8 cellular contexts compared by ENCODE assay signal in the genomic region with DNA sequence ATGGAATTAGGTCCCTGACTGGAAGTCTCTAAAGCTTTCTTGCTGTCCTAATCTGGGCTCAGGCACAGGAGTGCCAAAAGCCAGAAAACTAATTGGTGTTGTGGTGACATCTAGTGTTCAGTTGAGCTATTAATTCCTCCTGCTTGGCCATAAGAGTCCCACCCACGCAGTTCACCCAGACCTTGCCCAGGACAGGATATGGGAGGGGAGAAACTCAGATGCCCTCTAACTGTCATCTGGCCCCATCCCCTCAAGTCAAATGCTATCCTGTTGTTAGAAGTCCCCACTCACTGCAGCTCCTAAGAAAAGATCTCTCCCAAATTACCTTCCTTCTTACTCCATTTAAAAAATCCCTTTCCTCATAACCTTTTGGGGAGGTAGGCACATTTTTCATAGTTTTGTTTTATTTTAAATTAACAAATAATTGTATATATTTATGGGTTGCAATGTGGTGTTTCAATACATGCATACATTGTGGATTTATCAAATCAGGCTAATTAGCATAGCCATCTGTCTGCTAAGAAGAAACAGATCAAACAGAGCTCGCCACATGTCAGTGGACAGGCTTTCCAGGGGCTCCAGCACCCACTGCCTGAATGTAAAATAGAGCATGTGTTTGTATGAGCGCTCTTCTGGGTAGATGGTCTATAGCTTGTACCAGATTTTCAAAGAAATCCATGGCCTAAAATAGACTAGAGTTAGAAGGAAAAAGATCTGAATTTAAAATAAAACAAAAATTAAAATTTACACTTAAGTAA.
A peak's percentile ranks its signal among the peaks of the same experiment; 100 is the strongest.
DNase-seq lines count a peak whose midpoint lies in the region; ATAC-seq and TF ChIP-seq lines count a peak whose summit lies in the region.

No MANE protein-coding gene starts in this region.

- H3K4me1 ChIP-seq in DND-41 (ENCODE audit: insufficient read depth, low read length) (peaks cover 39% of the 10 kb centered on the region), esophagus squamous epithelium (peaks cover 5 to 59% (median 19%) of the 10 kb centered on the region in 3 donors), upper lobe of right lung (peaks cover 30% of the 10 kb centered on the region)

- H3K4me3 ChIP-seq in DND-41 (ENCODE audit: low read depth in 1 of 2, low read length in 2 of 2) (no peak overlapping the region), esophagus squamous epithelium (no peak overlapping the region), upper lobe of right lung (no peak overlapping the region)

- H3K9me3 ChIP-seq in DND-41 (ENCODE audit: insufficient read depth, low read length, severe bottlenecking) (no peaks in the 10 kb centered on the region), esophagus squamous epithelium (no peaks in the 10 kb centered on the region), upper lobe of right lung (no peaks in the 10 kb centered on the region)

- intact Hi-C loops in esophagus squamous epithelium (cut with DNase I) (no loop called here), upper lobe of right lung (cut with DNase I) (no loop called here)

- WGBS in esophagus squamous epithelium, 2 donors = 58 to 61% methylated on average over 3 of the region's 3 CpGs

- H3K27me3 ChIP-seq in DND-41 (ENCODE audit: insufficient read depth, low read length, poor library complexity) (no peaks in the 10 kb centered on the region), esophagus squamous epithelium (no peaks in the 10 kb centered on the region), upper lobe of right lung (no peaks in the 10 kb centered on the region)

- H3K4me1 Mint-ChIP-seq in nephron = peaks cover 33% of the 10 kb centered on the region

- H3K4me3 Mint-ChIP-seq in nephron = no peak overlapping the region

- peak overlapping the region in 2 of 3 experiments; percentile 34 to 60 for H3K27ac Mint-ChIP-seq in nephron

- H3K79me2 ChIP-seq in DND-41 (ENCODE audit: insufficient read depth, low read length) = no peaks in the 10 kb centered on the region

- DNase-seq in DND-41 = peak; percentile 65
- peak; percentile 48 to 91 for DNase-seq in NCI-H526 (lab: John Stamatoyannopoulos, UW)
- peak; percentile 9 for DNase-seq in activated CD4-positive, alpha-beta T cell treated with anti-CD3 and anti-CD28 coated beads, Interleukin-2, amount 50 U/mL, for 1 hour
- DNase-seq in esophagus squamous epithelium (lab: John Stamatoyannopoulos, UW) = no peak
- DNase-seq in upper lobe of right lung = peak; percentile 72

- no peak overlapping the region for H3K27ac ChIP-seq in DND-41 (ENCODE audit: low read length)
- no peak overlapping the region for H3K27ac ChIP-seq in esophagus squamous epithelium
- no peak overlapping the region for H3K27ac ChIP-seq in upper lobe of right lung

- H3K27me3 Mint-ChIP-seq in nephron (ENCODE audit: low read depth) = no peaks in the 10 kb centered on the region

- H3K36me3 ChIP-seq in DND-41 (ENCODE audit: insufficient read depth, low read length) = no peaks in the 10 kb centered on the region
- H3K36me3 ChIP-seq in esophagus squamous epithelium = no peaks in the 10 kb centered on the region
- H3K36me3 ChIP-seq in upper lobe of right lung = no peaks in the 10 kb centered on the region

- TF ChIP-seq CTCF in DND-41 (IDR thresholded peaks at IDR 0.05; ENCODE audit: borderline replicate concordance, extremely low read depth, low read length, poor library complexity, severe bottlenecking) (peak; percentile 88), esophagus squamous epithelium (IDR thresholded peaks at IDR 0.05) (peak; percentile 56 to 82 (median 72)), nephron (IDR thresholded peaks at IDR 0.05; ENCODE audit: unreplicated experiment in 3 of 3) (peak; percentile 64 to 69 (median 68)), upper lobe of right lung (IDR thresholded peaks at IDR 0.05) (peak; percentile 77)

- no peak for TF ChIP-seq POLR2A in esophagus squamous epithelium (IDR thresholded peaks at IDR 0.05)

- no peaks in the 10 kb centered on the region for H4K20me1 ChIP-seq in DND-41 (ENCODE audit: insufficient read depth, low read length)

- peak overlapping the region; percentile 26; the same call in 1 of the 2 replicates for H3K4me2 ChIP-seq in DND-41 (ENCODE audit: insufficient read depth, low read length)

- H3K9ac ChIP-seq in DND-41 (ENCODE audit: low read depth, low read length) = no peak overlapping the region

- ATAC-seq in DND-41 (ENCODE audit: insufficient read depth, low read depth) (peak; percentile 94), GM21360 (IDR thresholded peaks at IDR 0.05; ENCODE audit: unreplicated experiment) (peak; percentile 64), HG03558 (IDR thresholded peaks at IDR 0.05; ENCODE audit: extremely low read depth, unreplicated experiment) (peak; percentile 73), upper lobe of right lung (peak; percentile 89)

- 0 out of 2 replicates have a peak overlapping the region, but pooled peaks have one; percentile 34 for H2AFZ ChIP-seq in DND-41 (ENCODE audit: low read depth, low read length)

- H3K36me3 Mint-ChIP-seq in nephron (ENCODE audit: low read depth) = no peaks in the 10 kb centered on the region

- no peaks in the 10 kb centered on the region for H3K9me3 Mint-ChIP-seq in nephron
